ENCODE assay signal across 11 cellular contexts in the genomic region with DNA sequence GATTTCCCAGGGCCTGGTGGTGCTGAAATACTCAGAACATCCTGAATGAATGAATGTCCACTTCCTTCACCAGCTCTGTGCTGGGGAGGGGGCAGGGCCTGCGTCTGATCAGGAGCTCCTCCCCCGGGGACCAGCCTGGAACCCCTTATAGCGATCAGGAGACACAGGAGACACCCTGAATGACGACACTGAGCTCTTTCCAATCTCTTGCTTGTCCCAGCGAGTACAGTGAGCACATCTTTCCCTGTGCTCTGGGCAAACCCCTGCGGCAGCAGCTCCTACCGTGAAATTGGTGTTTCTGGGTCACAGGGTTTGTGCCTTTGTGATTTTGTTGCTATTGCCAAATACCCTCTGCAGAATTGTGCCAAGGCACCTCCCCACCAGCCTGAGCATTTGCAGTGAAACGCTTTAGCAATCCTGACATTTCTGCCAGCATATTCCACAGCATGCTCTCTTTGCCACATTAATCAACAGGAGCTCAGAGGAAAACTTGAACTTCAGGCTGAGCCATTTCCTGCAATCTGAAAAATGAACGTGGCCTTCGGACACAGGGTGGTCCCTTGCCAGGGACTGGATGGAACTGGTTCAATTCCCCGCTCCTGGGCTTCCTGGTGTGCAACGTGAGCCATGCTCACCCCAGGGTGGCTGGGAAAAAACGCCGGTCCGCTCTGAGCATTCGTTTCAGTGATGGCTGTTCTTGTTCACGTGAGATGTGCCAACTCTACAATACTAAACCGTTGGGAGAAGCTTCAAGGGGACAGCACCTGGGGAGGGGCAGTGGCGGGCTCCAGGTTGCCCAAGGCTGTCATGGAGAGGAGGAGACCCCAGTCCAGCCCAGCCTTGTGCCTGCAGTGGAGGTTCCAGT. TPM values are rescaled to one million over a fixed set of nuclear protein-coding genes. Genes with fewer than 3 reads are reported as not detected.
DNase-seq lines count a peak whose midpoint lies in the region; ATAC-seq and TF ChIP-seq lines count a peak whose summit lies in the region.
"Had no signal": no experiment of that assay in that cellular context is flagged by ENCODE, and none has a peak within 500 bp of the region (broad histone marks: within the 10 kb centered on the region; RNA-seq: fewer than 3 reads in every experiment).

No MANE protein-coding gene starts in this region.

- H3K27me3 ChIP-seq in body of pancreas (no peaks in the 10 kb centered on the region), tibial nerve (peaks cover 0 to 30% of the 10 kb centered on the region in 2 donors), Karpas-422 (ENCODE audit: low read length) (no peaks in the 10 kb centered on the region)

- TF ChIP-seq CTCF in body of pancreas (IDR thresholded peaks at IDR 0.05) (no peak), tibial nerve (IDR thresholded peaks at IDR 0.05) (no peak)

- DNase-seq in AG20443 (ENCODE audit: low spot score) (peak; percentile 58), LHCN-M2 (ENCODE audit: low read depth) (peak; percentile 21), body of pancreas (peak; percentile 41 to 69 (median 61)), medulla oblongata (ENCODE audit: extremely low spot score) (peak; percentile 37), tibial nerve (ENCODE audit: low spot score in 2 of 2) (no peak), NCI-H524 (lab: John Stamatoyannopoulos, UW) (no peak), Karpas-422 (no peak)
- DNase-seq: activated naive CD8-positive, alpha-beta T cell treated with anti-CD3 and anti-CD28 coated beads for 36 hours; COR-L47 had no signal

- H3K9me3 ChIP-seq in body of pancreas (no peaks in the 10 kb centered on the region), tibial nerve (no peaks in the 10 kb centered on the region), Karpas-422 (ENCODE audit: low read length) (no peaks in the 10 kb centered on the region)

- no peak for TF ChIP-seq EP300 in tibial nerve (IDR thresholded peaks at IDR 0.05)

- H3K79me2 ChIP-seq in Karpas-422 (ENCODE audit: low read length) = no peaks in the 10 kb centered on the region

- H3K27ac ChIP-seq in body of pancreas (peak overlapping the region; percentile 50 to 88 (median 80)), tibial nerve (no peak overlapping the region), Karpas-422 (ENCODE audit: low read length) (no peak overlapping the region)

- peaks cover 66% of the 10 kb centered on the region for H3K4me1 ChIP-seq in body of pancreas
- peaks cover 0 to 12% (median 4%) of the 10 kb centered on the region in 4 donors for H3K4me1 ChIP-seq in tibial nerve
- peaks cover 8% of the 10 kb centered on the region for H3K4me1 ChIP-seq in Karpas-422 (ENCODE audit: low read length)

- H4K20me1 ChIP-seq in Karpas-422 (ENCODE audit: insufficient read depth, low read depth, low read length) = no peaks in the 10 kb centered on the region

- no peaks in the 10 kb centered on the region for H3K36me3 ChIP-seq in body of pancreas (replicated peaks in 1 of 2; ENCODE audit: insufficient read depth in 1 of 2, low read depth in 2 of 2)
- H3K36me3 ChIP-seq in tibial nerve = no peaks in the 10 kb centered on the region
- H3K36me3 ChIP-seq in Karpas-422 (ENCODE audit: insufficient read depth, low read length) = no peaks in the 10 kb centered on the region

- peak in 2 of 3 donors; percentile 55 to 58 for TF ChIP-seq POLR2A in body of pancreas (IDR thresholded peaks at IDR 0.05)
- no peak for TF ChIP-seq POLR2A in tibial nerve (IDR thresholded peaks at IDR 0.05)

- H3K9me2 ChIP-seq in Karpas-422 (replicated peaks; ENCODE audit: insufficient read depth, low read length) = no peaks in the 10 kb centered on the region

- ATAC-seq in body of pancreas = peak; percentile 54
- ATAC-seq in GM18870 (IDR thresholded peaks at IDR 0.05; ENCODE audit: unreplicated experiment) = no peak
- ATAC-seq: Panc1 had no signal

- H3K4me3 ChIP-seq in body of pancreas (no peak overlapping the region), tibial nerve (no peak overlapping the region), Karpas-422 (ENCODE audit: low read length) (no peak overlapping the region)

- no peak overlapping the region for H2AFZ ChIP-seq in Karpas-422 (ENCODE audit: low read length)

- 10 to 24% methylated on average over 14 to 19 of the region's 19 CpGs for WGBS in body of pancreas, 2 donors
- WGBS in tibial nerve, 2 donors = 40 to 49% methylated on average over 19 of the region's 19 CpGs

- no peak overlapping the region for H3K9ac ChIP-seq in Karpas-422 (ENCODE audit: low read length)

- intact Hi-C loops in body of pancreas (cut with DNase I) = no loop called here

- no peak overlapping the region for H3K4me2 ChIP-seq in Karpas-422 (ENCODE audit: low read depth, low read length, poor library complexity, severe bottlenecking)

RNA-seq across cellular contexts. Expression of a gene that starts 23.0 kb away (rescaled TPM):
- total RNA-seq in LHCN-M2 (2014; rRNA removed) (30.7 and 32.8 TPM in 2 replicates), body of pancreas (10 to 100 TPM in 1 of 2 donors, 1 to 10 TPM in 1; 7.0 to 10.2 TPM), tibial nerve (10 to 100 TPM; 12.0 to 15.3 (median 13.6) TPM)
- polyA plus RNA-seq in LHCN-M2 (2012) = 17.2 TPM
- total RNA-seq in Karpas-422 (2014; rRNA removed; shearing (Covaris generic); ENCODE audit: low replicate concordance) = 17.9 and 31.9 TPM in 2 replicates

RNA-seq across cellular contexts. Expression of a gene that starts 31.4 kb away (rescaled TPM):
- total RNA-seq in LHCN-M2 (2014; rRNA removed) (64.6 and 69.7 TPM in 2 replicates), body of pancreas (10 to 100 TPM; 46.4 to 47.8 TPM), tibial nerve (100 to 1,000 TPM in 1 of 4 donors, 10 to 100 TPM in 3; 67.1 to 108 (median 80.8) TPM)
- 28.2 TPM for polyA plus RNA-seq in LHCN-M2 (2012)
- 23.8 and 99.0 TPM in 2 replicates for total RNA-seq in Karpas-422 (2014; rRNA removed; shearing (Covaris generic); ENCODE audit: low replicate concordance)

RNA-seq across cellular contexts. Expression of a gene that starts 43.6 kb away (rescaled TPM):
- total RNA-seq in LHCN-M2 (2014; rRNA removed) (not detected in 2 replicates), body of pancreas (10 to 100 TPM; 25.2 to 69.5 TPM), tibial nerve (10 to 100 TPM; 51.3 to 81.2 (median 63.5) TPM)
- polyA plus RNA-seq in LHCN-M2 (2012) = 0.04 TPM
- total RNA-seq in Karpas-422 (2014; rRNA removed; shearing (Covaris generic); ENCODE audit: low replicate concordance) = 41.2 and 87.5 TPM in 2 replicates

Comparison
In these comparisons a context has a peak if more than half of its experiments do, and no peak if none do; other contexts are left out.
1. DNase-seq: peak in AG20443 (single experiment), LHCN-M2 (single experiment), body of pancreas (4 of 4) and medulla oblongata (single experiment); none in tibial nerve (0 of 2), NCI-H524 (0 of 2) and Karpas-422 (single experiment).
2. H3K27ac ChIP-seq: peak in body of pancreas (4 of 4); none in tibial nerve (0 of 4) and Karpas-422 (single experiment).
3. POLR2A ChIP-seq: peak in body of pancreas (2 of 3); none in tibial nerve (0 of 2).
4. RNA of a gene that starts 43.6 kb away (total RNA-seq): 25.2 to 69.5 TPM in body of pancreas, 51.3 to 81.2 TPM in tibial nerve and 41.2 to 87.5 TPM in Karpas-422; not detected in LHCN-M2; every median in the first group is over 10 times any median in the second.